In the genomic region with DNA sequence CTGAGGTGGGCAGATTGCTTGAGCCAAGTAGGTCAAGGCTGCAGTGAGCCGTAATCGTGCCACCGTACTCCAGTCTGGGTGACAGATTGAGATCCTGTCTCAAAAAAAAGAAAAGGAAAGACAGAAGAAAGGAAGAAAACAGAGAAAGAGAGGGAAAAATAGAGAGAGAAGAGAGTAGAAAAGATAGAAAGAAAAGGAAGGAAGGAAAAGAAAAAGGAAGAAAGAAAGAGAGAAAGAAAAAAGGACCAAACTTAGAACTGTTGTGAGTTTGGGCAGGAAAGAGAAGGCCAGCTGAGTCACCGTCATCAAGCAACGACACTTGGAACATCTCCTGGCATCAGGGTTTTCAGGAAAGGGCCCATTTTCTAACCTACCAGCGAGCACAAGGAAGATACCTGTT, we compare ENCODE assay signal across 21 cellular contexts.
DNase-seq lines count a peak whose midpoint lies in the region; ATAC-seq, FAIRE-seq and TF ChIP-seq lines count a peak whose summit lies in the region.
"Had no signal": no experiment of that assay in that cellular context is flagged by ENCODE, and none has a peak within 500 bp of the region (broad histone marks: within the 10 kb centered on the region; RNA-seq: fewer than 3 reads in every experiment).

No MANE protein-coding gene starts in this region.

- H3K9me3 Mint-ChIP-seq in astrocyte (ENCODE audit: unreplicated experiment) (peaks cover 2% of the 10 kb centered on the region), nephron (no peaks in the 10 kb centered on the region)

- ATAC-seq in HepG2 (no peak), right lobe of liver (no peak), GM18867 (IDR thresholded peaks at IDR 0.05; ENCODE audit: unreplicated experiment) (no peak)
- ATAC-seq: HCT116 had no signal

- H2AFZ ChIP-seq in HepG2 (ENCODE audit: low read length) (peak overlapping the region; percentile 48), astrocyte (ENCODE audit: low read depth, low read length) (peak overlapping the region; percentile 14)
- H2AFZ ChIP-seq: GM23248 had no signal

- POLR2A ChIA-PET in HepG2 (lab: Yijun Ruan, JAX), result interaction anchor here (0.7 kb wide), 1 partner anchor 16 kb away, joined by 3 read pairs; no protein-coding TSS in a partner anchor

- H3K4me1 Mint-ChIP-seq in astrocyte (ENCODE audit: low read depth, unreplicated experiment) (peaks cover 7% of the 10 kb centered on the region), nephron (peaks cover 71% of the 10 kb centered on the region)

- no peak for TF ChIP-seq RAD21 in HepG2 (CRISPR knock-in tag; IDR thresholded peaks at IDR 0.05)

- H3K9me3 ChIP-seq in HepG2 (ENCODE audit: low read length) (no peaks in the 10 kb centered on the region), right lobe of liver (no peaks in the 10 kb centered on the region), astrocyte (ENCODE audit: insufficient read depth, low read depth, low read length) (no peaks in the 10 kb centered on the region), testis (no peaks in the 10 kb centered on the region)

- no peak for TF ChIP-seq EP300 in HepG2 (IDR thresholded peaks at IDR 0.05; ENCODE audit: low read depth in 2 of 2, low read length in 2 of 2)
- no peak for TF ChIP-seq EP300 in HepG2 (CRISPR knock-in tag; IDR thresholded peaks at IDR 0.05; ENCODE audit: borderline replicate concordance)

- no peak for DNase-seq in HepG2 (ENCODE audit: low spot score)
- no peak for DNase-seq in right lobe of liver
- DNase-seq in astrocyte (ENCODE audit: low read depth), result no peak
- no peak for DNase-seq in testis
- no peak for DNase-seq in superior temporal gyrus (ENCODE audit: extremely low spot score)
- DNase-seq in RCC 7860 (ENCODE audit: low spot score), result no peak
- DNase-seq: EL, GM23248, Kasumi-1, NCI-H1417, NCI-H1694 treated with DMSO at 0.1 percent for 48 hours, NCI-H2081 treated with DMSO at 0.1 percent for 48 hours, NCI-H2171 treated with DMSO at 0.1 percent for 48 hours, NCI-H446, NCI-H526, RPMI8226, SHP77 had no signal

- H3K4me3 ChIP-seq in HepG2 (replicated peaks in 1 of 3; ENCODE audit: insufficient read depth in 1 of 3, low read depth in 2 of 3, low read length in 3 of 3) (no peak overlapping the region), right lobe of liver (no peak overlapping the region), astrocyte (ENCODE audit: insufficient read depth, low read depth, low read length) (no peak overlapping the region), testis (no peak overlapping the region)
- H3K4me3 ChIP-seq: GM23248, SK-N-MC had no signal

- H3K27ac ChIP-seq in HepG2 (ENCODE audit: extremely low read length, insufficient read depth, low read length), result no peak overlapping the region
- no peak overlapping the region for H3K27ac ChIP-seq in right lobe of liver
- H3K27ac ChIP-seq in astrocyte (ENCODE audit: low read depth, low read length), result no peak overlapping the region
- H3K27ac ChIP-seq in testis, result peak overlapping the region; percentile 29 to 45
- H3K27ac ChIP-seq: GM23248, SK-N-MC had no signal

- TF ChIP-seq POLR2A in HepG2 (IDR thresholded peaks at IDR 0.05; ENCODE audit: insufficient read depth in 1 of 2, low read depth in 2 of 2, low read length in 2 of 2) (no peak), right lobe of liver (IDR thresholded peaks at IDR 0.05) (no peak), testis (IDR thresholded peaks at IDR 0.05) (no peak)

- FAIRE-seq in HepG2 (lab: Jason Lieb, UNC) (no peak), astrocyte (lab: Jason Lieb, UNC) (no peak), RCC 7860 (lab: Jason Lieb, UNC) (no peak)

- no TSS peak for BruUV-seq in HepG2 (replicated peaks; lab: Mats Ljungman, UMichigan)

- H3K4me1 ChIP-seq in HepG2 (ENCODE audit: insufficient read depth, low read length) (peaks cover 28% of the 10 kb centered on the region), right lobe of liver (no peaks in the 10 kb centered on the region), astrocyte (ENCODE audit: insufficient read depth, low read length) (peaks cover 7% of the 10 kb centered on the region), testis (peaks cover 40% of the 10 kb centered on the region)

- H4K20me1 ChIP-seq in HepG2 (ENCODE audit: insufficient read depth, low read length) (no peaks in the 10 kb centered on the region), astrocyte (ENCODE audit: insufficient read depth, low read length) (no peaks in the 10 kb centered on the region)

- H3K27ac Mint-ChIP-seq in astrocyte (ENCODE audit: unreplicated experiment) (no peak overlapping the region), nephron (peak overlapping the region; percentile 53 to 86 (median 63))

- WGBS in HepG2 (ENCODE audit: low lambda C conversion rate), result 57% methylated on average over 6 of the region's 6 CpGs
- WGBS in right lobe of liver (ENCODE audit: insufficient coverage, low coverage, low lambda C conversion rate, missing lambda C conversion rate), result 71% methylated on average over 6 of the region's 6 CpGs
- 47 to 59% methylated on average over 6 of the region's 6 CpGs for WGBS in testis, 2 donors

- H3K27me3 Mint-ChIP-seq in astrocyte (ENCODE audit: low read depth, unreplicated experiment) (peaks cover 6% of the 10 kb centered on the region), nephron (ENCODE audit: low read depth) (peaks cover 3% of the 10 kb centered on the region)

- H3K36me3 ChIP-seq in HepG2 (replicated peaks in 1 of 2; ENCODE audit: control insufficient read depth in 1 of 2, insufficient read depth in 2 of 2, low read length in 2 of 2) (no peaks in the 10 kb centered on the region), right lobe of liver (no peaks in the 10 kb centered on the region), astrocyte (ENCODE audit: insufficient read depth, low read length) (no peaks in the 10 kb centered on the region), testis (ENCODE audit: low read depth, missing control alignments) (no peaks in the 10 kb centered on the region)

- no peaks in the 10 kb centered on the region for H3K79me2 ChIP-seq in HepG2 (ENCODE audit: insufficient read depth, low read length)
- no peaks in the 10 kb centered on the region for H3K79me2 ChIP-seq in astrocyte (ENCODE audit: insufficient read depth, low read length)

- CTCF ChIA-PET in HepG2 (lab: Yijun Ruan, JAX; ENCODE audit: low intra/inter-chr PET ratio, low total read pairs), result no interaction called here

- H3K4me2 ChIP-seq in HepG2 (ENCODE audit: low read depth, low read length), result 0 out of 2 replicates have a peak overlapping the region, but pooled peaks have one; percentile 30
- H3K4me2 ChIP-seq in astrocyte (ENCODE audit: low read length), result peak overlapping the region; percentile 0

- TF ChIP-seq CTCF in HepG2 (CRISPR knock-in tag; IDR thresholded peaks at IDR 0.05) (no peak), right lobe of liver (IDR thresholded peaks at IDR 0.05) (no peak), astrocyte (IDR thresholded peaks at IDR 0.05; ENCODE audit: insufficient read depth, low read depth, low read length) (no peak), nephron (IDR thresholded peaks at IDR 0.05; ENCODE audit: unreplicated experiment in 3 of 3) (no peak), testis (IDR thresholded peaks at IDR 0.05) (no peak)

- intact Hi-C loops in HepG2 (cut with micrococcal nuclease; ENCODE audit: unreplicated experiment) (no loop called here), right lobe of liver (cut with DNase I) (no loop called here), testis (cut with DNase I; ENCODE audit: low total_unique reads) (no loop called here)

- H3K4me3 Mint-ChIP-seq in astrocyte (ENCODE audit: unreplicated experiment), result no peak overlapping the region
- no peak overlapping the region for H3K4me3 Mint-ChIP-seq in nephron

- no peaks in the 10 kb centered on the region for H3K27me3 ChIP-seq in HepG2 (ENCODE audit: control insufficient read depth in 1 of 2, insufficient read depth in 2 of 2, low read length in 2 of 2)
- no peaks in the 10 kb centered on the region for H3K27me3 ChIP-seq in right lobe of liver
- H3K27me3 ChIP-seq in astrocyte (ENCODE audit: insufficient read depth, low read length), result no peaks in the 10 kb centered on the region
- no peaks in the 10 kb centered on the region for H3K27me3 ChIP-seq in testis

- H3K36me3 Mint-ChIP-seq in astrocyte (ENCODE audit: low read depth, unreplicated experiment) (no peaks in the 10 kb centered on the region), nephron (ENCODE audit: low read depth) (peaks cover 3% of the 10 kb centered on the region)

- in situ Hi-C loops in HepG2 (cut with HindIII; ENCODE audit: extremely low pct_ligation_motif_present, low pct_unique_long_range_greater_than_20kb), result no loop called here

- no peak overlapping the region for H3K9ac ChIP-seq in HepG2 (ENCODE audit: insufficient read depth, low read depth, low read length)
- no peak overlapping the region for H3K9ac ChIP-seq in astrocyte (ENCODE audit: low read length)
- H3K9ac ChIP-seq: GM23248 had no signal

TF ChIP-seq in HepG2, 621 proteins besides CTCF, POLR2A, EP300 and RAD21:
- no peak for TF ChIP-seq ZSCAN31 (CRISPR knock-in tag; IDR thresholded peaks at IDR 0.05; ENCODE audit: low read depth)
- TF ChIP-seq CERS6 (CRISPR knock-in tag; IDR thresholded peaks at IDR 0.05), result no peak

Comparison
In these comparisons a context has a peak if more than half of its experiments do, and no peak if none do; other contexts are left out.
1. H3K27ac ChIP-seq: peak in testis (2 of 2); none in HepG2 (single experiment), right lobe of liver (0 of 3) and astrocyte (single experiment).